Comparison of ENCODE assay signal across 9 cellular contexts in the genomic region with DNA sequence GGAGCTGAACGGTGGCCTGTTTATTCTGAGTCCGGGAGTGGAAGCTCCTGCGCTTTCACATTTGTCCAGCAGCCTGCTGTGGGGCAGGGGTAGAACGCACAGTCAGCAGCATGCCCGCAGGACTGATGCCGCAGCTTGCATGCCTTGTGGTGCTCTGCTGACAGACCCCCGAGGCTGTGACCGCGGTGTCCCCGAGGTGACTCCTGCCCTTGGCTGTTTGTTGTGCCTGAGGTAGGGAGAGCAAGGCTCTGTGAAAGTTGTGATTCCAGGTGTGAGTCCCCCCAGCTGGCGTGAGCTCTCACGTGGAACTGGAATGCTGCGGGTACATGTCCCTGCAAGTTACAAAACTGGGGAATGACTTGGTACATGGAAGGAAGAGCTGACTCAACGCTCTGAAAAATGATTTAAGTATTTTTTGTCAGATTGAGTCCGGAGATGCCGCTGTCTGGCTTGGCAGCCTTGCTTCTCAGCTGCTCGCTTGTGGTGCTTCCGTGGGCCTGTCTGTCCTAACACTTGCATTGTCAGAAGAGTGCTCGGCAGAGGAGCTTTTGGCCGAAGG. TPM values are rescaled to one million over a fixed set of nuclear protein-coding genes. Genes with fewer than 3 reads are reported as not detected.
A peak's percentile ranks its signal among the peaks of the same experiment; 100 is the strongest.
DNase-seq lines count a peak whose midpoint lies in the region; ATAC-seq, FAIRE-seq and TF ChIP-seq lines count a peak whose summit lies in the region.
"Had no signal": no experiment of that assay in that cellular context is flagged by ENCODE, and none has a peak within 500 bp of the region (broad histone marks: within the 10 kb centered on the region; RNA-seq: fewer than 3 reads in every experiment).

No MANE protein-coding gene starts in this region.

- intact Hi-C loops in kidney (cut with DNase I), result no loop called here
- intact Hi-C loops in PC-3 (cut with micrococcal nuclease), result no loop called here

- H3K9ac ChIP-seq in astrocyte (ENCODE audit: low read length), result no peak overlapping the region
- H3K9ac ChIP-seq in kidney (ENCODE audit: low read length in 2 of 2), result peak overlapping the region in 1 of 2 donors; percentile 22
- H3K9ac ChIP-seq in skeletal muscle tissue (ENCODE audit: low read depth in 1 of 3, low read length in 3 of 3), result peak overlapping the region; percentile 63 to 74 (median 73)
- no peak overlapping the region for H3K9ac ChIP-seq in PC-3 (ENCODE audit: low read length)

- H3K79me2 ChIP-seq in astrocyte (ENCODE audit: insufficient read depth, low read length) (peaks cover 91% of the 10 kb centered on the region), PC-3 (ENCODE audit: low read length) (peaks cover 95% of the 10 kb centered on the region)

- POLR2A ChIA-PET in HEK293 (lab: Yijun Ruan, JAX), result interaction anchor here (1.0 to 3.0 kb wide), 2 partner anchors 11 to 18 kb away, joined by 3 to 12 read pairs; partner anchors contain the start of gene MLXIP
- POLR2A ChIA-PET in PC-3 (lab: Charles Lee; ENCODE audit: unreplicated experiment), result no interaction called here

- H3K4me1 ChIP-seq in HEK293 (ENCODE audit: control insufficient read depth, insufficient read depth, low read length) (peaks cover 27% of the 10 kb centered on the region), astrocyte (ENCODE audit: insufficient read depth, low read length) (peaks cover 25% of the 10 kb centered on the region), kidney (ENCODE audit: control insufficient read depth in 1 of 2, insufficient read depth in 1 of 2, low read depth in 1 of 2, low read length in 2 of 2) (peaks cover 33 to 54% of the 10 kb centered on the region in 2 donors), skeletal muscle tissue (ENCODE audit: control insufficient read depth in 3 of 3, insufficient read depth in 3 of 3, low read length in 3 of 3) (peaks cover 80 to 82% (median 82%) of the 10 kb centered on the region in 3 donors), PC-3 (ENCODE audit: insufficient read depth, low read length) (peaks cover 11% of the 10 kb centered on the region)

- H3K4me2 ChIP-seq in astrocyte (ENCODE audit: low read length), result no peak overlapping the region
- no peak overlapping the region for H3K4me2 ChIP-seq in PC-3 (ENCODE audit: low read length)

- H3K9me2 ChIP-seq in PC-3 (replicated peaks; ENCODE audit: low read length), result no peaks in the 10 kb centered on the region

- TF ChIP-seq CTCF in HEK293 (tag by site-specific recombination; IDR thresholded peaks at IDR 0.05) (no peak), astrocyte (IDR thresholded peaks at IDR 0.05; ENCODE audit: insufficient read depth, low read depth, low read length) (no peak), kidney (IDR thresholded peaks at IDR 0.05; ENCODE audit: borderline replicate concordance, extremely low read depth, insufficient read depth) (no peak), PC-3 (conservative IDR thresholded peaks at IDR 0.05; ENCODE audit: low read depth, low read length) (no peak)

- CTCF ChIA-PET in HEK293 (lab: Yijun Ruan, JAX), result interaction anchor here (1.3 to 1.6 kb wide), 2 partner anchors 26 to 42 kb away, joined by 3 to 5 read pairs; no protein-coding TSS in a partner anchor
- CTCF ChIA-PET in PC-3 (lab: Charles Lee), result no interaction called here

- H3K9me3 Mint-ChIP-seq in astrocyte (ENCODE audit: unreplicated experiment), result no peaks in the 10 kb centered on the region

- FAIRE-seq in astrocyte (lab: Jason Lieb, UNC), result no peak
- FAIRE-seq in kidney (lab: Jason Lieb, UNC), result no peak

- peaks cover 2% of the 10 kb centered on the region for H3K36me3 Mint-ChIP-seq in astrocyte (ENCODE audit: low read depth, unreplicated experiment)

- no peak for ATAC-seq in PC-3

- no peaks in the 10 kb centered on the region; a peak in 1 of 3 replicates for H3K36me3 ChIP-seq in HEK293 (ENCODE audit: control insufficient read depth in 2 of 2, insufficient read depth in 1 of 2, low read length in 2 of 2)
- H3K36me3 ChIP-seq in astrocyte (ENCODE audit: insufficient read depth, low read length), result no peaks in the 10 kb centered on the region
- no peaks in the 10 kb centered on the region for H3K36me3 ChIP-seq in kidney (ENCODE audit: control insufficient read depth in 1 of 2, insufficient read depth in 2 of 2, low read length in 2 of 2)
- no peaks in the 10 kb centered on the region for H3K36me3 ChIP-seq in skeletal muscle tissue (ENCODE audit: control insufficient read depth in 3 of 3, insufficient read depth in 3 of 3, low read length in 3 of 3)
- H3K36me3 ChIP-seq in PC-3 (ENCODE audit: low read depth, low read length), result no peaks in the 10 kb centered on the region

- H3K27ac ChIP-seq in HEK293 (ENCODE audit: extremely low read depth, low read depth, low read length) (no peak overlapping the region), astrocyte (ENCODE audit: low read depth, low read length) (no peak overlapping the region), kidney (ENCODE audit: low read depth in 2 of 2, low read length in 2 of 2) (peak overlapping the region; percentile 2 to 26), skeletal muscle tissue (ENCODE audit: low read depth, low read length) (peak overlapping the region; percentile 95), PC-3 (ENCODE audit: low read length) (no peak overlapping the region)

- H2AFZ ChIP-seq in astrocyte (ENCODE audit: low read depth, low read length), result no peak overlapping the region
- no peak overlapping the region for H2AFZ ChIP-seq in PC-3 (ENCODE audit: low read length)

- H3K27ac Mint-ChIP-seq in astrocyte (ENCODE audit: unreplicated experiment), result peak overlapping the region; percentile 53

- H3K27me3 Mint-ChIP-seq in astrocyte (ENCODE audit: low read depth, unreplicated experiment), result no peaks in the 10 kb centered on the region

- H3K4me3 ChIP-seq in HEK293 (ENCODE audit: low read depth, low read length), result no peak overlapping the region
- H3K4me3 ChIP-seq in astrocyte (ENCODE audit: insufficient read depth, low read depth, low read length), result no peak overlapping the region
- peak overlapping the region in 1 of 2 donors; percentile 19 for H3K4me3 ChIP-seq in kidney (ENCODE audit: low read length in 2 of 2)
- H3K4me3 ChIP-seq in skeletal muscle tissue (ENCODE audit: low read length in 3 of 3), result peak overlapping the region; percentile 10 to 60 (median 56)
- no peak overlapping the region for H3K4me3 ChIP-seq in PC-3 (ENCODE audit: low read length)

- H3K9me3 ChIP-seq in HEK293 (ENCODE audit: control insufficient read depth, insufficient read depth, low read depth, low read length), result no peaks in the 10 kb centered on the region
- no peaks in the 10 kb centered on the region for H3K9me3 ChIP-seq in astrocyte (ENCODE audit: insufficient read depth, low read depth, low read length)
- no peaks in the 10 kb centered on the region for H3K9me3 ChIP-seq in kidney (ENCODE audit: control insufficient read depth in 1 of 2, low read length in 2 of 2)
- no peaks in the 10 kb centered on the region for H3K9me3 ChIP-seq in skeletal muscle tissue (ENCODE audit: control insufficient read depth in 3 of 3, low read length in 3 of 3)
- no peaks in the 10 kb centered on the region for H3K9me3 ChIP-seq in PC-3 (ENCODE audit: low read length)

- peak overlapping the region; percentile 14 for H3K4me3 Mint-ChIP-seq in astrocyte (ENCODE audit: unreplicated experiment)

- DNase-seq in astrocyte (ENCODE audit: low read depth) (peak; percentile 76), kidney (no peak), PC-3 (no peak), T1000 (lab: John Stamatoyannopoulos, UW) (no peak), DMS153 treated with DMSO at 0.1 percent for 48 hours (lab: John Stamatoyannopoulos, UW; ENCODE audit: unreplicated experiment) (no peak), NCI-H82 treated with DMSO at 0.1 percent for 48 hours (lab: John Stamatoyannopoulos, UW; ENCODE audit: unreplicated experiment) (no peak)
- DNase-seq: T-helper 2 cell had no signal

- BruUV-seq in PC-3 (replicated peaks; lab: Mats Ljungman, UMichigan), result no TSS peak

- H4K20me1 ChIP-seq in astrocyte (ENCODE audit: insufficient read depth, low read length) (peaks cover 81% of the 10 kb centered on the region), PC-3 (ENCODE audit: low read length) (peaks cover 21% of the 10 kb centered on the region; the same call in 1 of the 2 replicates)

- H3K27me3 ChIP-seq in astrocyte (ENCODE audit: insufficient read depth, low read length) (no peaks in the 10 kb centered on the region), skeletal muscle tissue (ENCODE audit: control insufficient read depth in 3 of 3, insufficient read depth in 3 of 3, low read length in 3 of 3) (no peaks in the 10 kb centered on the region), PC-3 (ENCODE audit: low read length) (no peaks in the 10 kb centered on the region)

- peaks cover 37% of the 10 kb centered on the region for H3K4me1 Mint-ChIP-seq in astrocyte (ENCODE audit: low read depth, unreplicated experiment)

- H3F3A ChIP-seq in PC-3 (ENCODE audit: low read length, unreplicated experiment), result peaks cover 4% of the 10 kb centered on the region

TF ChIP-seq in HEK293, 187 proteins besides CTCF, POLR2A, EP300 and RAD21:
- TF ChIP-seq ZNF18 (tag by site-specific recombination; IDR thresholded peaks at IDR 0.05) (0 out of 2 replicates have a peak, but pooled peaks have one; percentile 20), BCL11A (tag by site-specific recombination; IDR thresholded peaks at IDR 0.05; ENCODE audit: low read depth) (no peak), ZNF292 (tag by site-specific recombination; IDR thresholded peaks at IDR 0.05; ENCODE audit: borderline replicate concordance, low read depth) (no peak)
- TF ChIP-seq, protein P1, sequence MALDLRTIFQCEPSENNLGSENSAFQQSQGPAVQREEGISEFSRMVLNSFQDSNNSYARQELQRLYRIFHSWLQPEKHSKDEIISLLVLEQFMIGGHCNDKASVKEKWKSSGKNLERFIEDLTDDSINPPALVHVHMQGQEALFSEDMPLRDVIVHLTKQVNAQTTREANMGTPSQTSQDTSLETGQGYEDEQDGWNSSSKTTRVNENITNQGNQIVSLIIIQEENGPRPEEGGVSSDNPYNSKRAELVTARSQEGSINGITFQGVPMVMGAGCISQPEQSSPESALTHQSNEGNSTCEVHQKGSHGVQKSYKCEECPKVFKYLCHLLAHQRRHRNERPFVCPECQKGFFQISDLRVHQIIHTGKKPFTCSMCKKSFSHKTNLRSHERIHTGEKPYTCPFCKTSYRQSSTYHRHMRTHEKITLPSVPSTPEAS (tag by site-specific recombination; IDR thresholded peaks at IDR 0.05), result no peak

RNA-seq across cellular contexts. Expression of gene MLXIP, which starts 18.1 kb away (rescaled TPM):
- total RNA-seq in astrocyte (62.5 and 73.4 TPM in 2 replicates), kidney (67.6 TPM), skeletal muscle tissue (10.4 TPM), PC-3 (2014; rRNA removed) (16.7 and 21.8 TPM in 2 replicates)
- 10.9 TPM for polyA plus RNA-seq in kidney (ENCODE audit: insufficient read depth, low read depth, low replicate concordance)

Comparison
In these comparisons a context has a peak if more than half of its experiments do, and no peak if none do; other contexts are left out.
1. H3K27ac ChIP-seq: peak in kidney (2 of 2) and skeletal muscle tissue (single experiment); none in HEK293 (single experiment), astrocyte (single experiment) and PC-3 (single experiment).
2. H3K4me3 ChIP-seq: peak in skeletal muscle tissue (3 of 3); none in HEK293 (single experiment), astrocyte (single experiment) and PC-3 (single experiment).
3. H3K9ac ChIP-seq: peak in skeletal muscle tissue (3 of 3); none in astrocyte (single experiment) and PC-3 (single experiment).